14 cellular contexts compared by ENCODE assay signal in the genomic region with DNA sequence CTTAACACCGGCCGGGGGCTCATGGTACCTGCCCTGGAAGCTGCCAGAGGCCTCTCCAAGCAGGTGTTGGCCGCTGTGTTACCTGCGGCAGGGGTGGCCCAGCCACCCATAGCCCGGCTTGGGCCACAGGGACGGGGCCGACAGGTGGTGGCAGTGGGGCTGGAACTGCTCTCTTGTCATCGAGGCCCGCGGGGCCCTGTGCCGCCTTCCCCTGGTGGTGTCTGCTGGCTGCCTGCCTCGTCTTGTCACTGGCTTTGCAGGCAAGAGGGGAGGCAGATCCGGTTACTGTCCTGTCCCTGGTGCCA. TPM values are rescaled to one million over a fixed set of nuclear protein-coding genes. Genes with fewer than 3 reads are reported as not detected.
DNase-seq lines count a peak whose midpoint lies in the region; ATAC-seq and TF ChIP-seq lines count a peak whose summit lies in the region.
"Had no signal": no experiment of that assay in that cellular context is flagged by ENCODE, and none has a peak within 500 bp of the region (broad histone marks: within the 10 kb centered on the region; RNA-seq: fewer than 3 reads in every experiment).

No MANE protein-coding gene starts in this region.

- H3K27me3 ChIP-seq in adrenal gland (no peaks in the 10 kb centered on the region), psoas muscle (ENCODE audit: insufficient read depth in 3 of 3, low read length in 2 of 3) (no peaks in the 10 kb centered on the region)
- H3K27me3 ChIP-seq: BE2C had no signal

- H3K9me3 ChIP-seq in adrenal gland (replicated peaks in 1 of 3) (no peaks in the 10 kb centered on the region), psoas muscle (no peaks in the 10 kb centered on the region)
- H3K9me3 ChIP-seq: BE2C had no signal

- H3K36me3 ChIP-seq in adrenal gland (replicated peaks in 1 of 2): no peaks in the 10 kb centered on the region
- H3K36me3 ChIP-seq in psoas muscle (ENCODE audit: insufficient read depth in 1 of 2, low read depth in 1 of 2): peaks cover 0 to under 1% of the 10 kb centered on the region in 2 donors

- intact Hi-C loops in adrenal gland (cut with DNase I) (no loop called here), psoas muscle (cut with DNase I) (no loop called here)

- H3K36me3 Mint-ChIP-seq in activated T-cell treated with anti-CD3 and anti-CD28 coated beads, Interleukin-2, amount 50 U/mL, for 72 hours (ENCODE audit: insufficient read depth in 2 of 2): no peaks in the 10 kb centered on the region

- H3K27ac ChIP-seq in adrenal gland (peak overlapping the region; percentile 80 to 93 (median 93)), psoas muscle (peak overlapping the region; percentile 77)

- H3K4me3 ChIP-seq in adrenal gland (no peak overlapping the region), psoas muscle (peak overlapping the region; percentile 45)

- ATAC-seq in psoas muscle: peak in 2 of 4 donors; percentile 2 to 4
- ATAC-seq in GM21737 (IDR thresholded peaks at IDR 0.05; ENCODE audit: unreplicated experiment): no peak
- ATAC-seq in activated T-cell treated with anti-CD3 and anti-CD28 coated beads, Interleukin-2, amount 50 U/mL, for 72 hours (replicated peaks in 1 of 2): no peak
- ATAC-seq: HepG2 had no signal

- H3K9me3 Mint-ChIP-seq in activated T-cell treated with anti-CD3 and anti-CD28 coated beads, Interleukin-2, amount 50 U/mL, for 72 hours: no peaks in the 10 kb centered on the region
- H3K9me3 Mint-ChIP-seq: CD4-positive, alpha-beta memory T cell had no signal

- H3K4me3 Mint-ChIP-seq in activated T-cell treated with anti-CD3 and anti-CD28 coated beads, Interleukin-2, amount 50 U/mL, for 72 hours: no peak overlapping the region
- H3K4me3 Mint-ChIP-seq: CD4-positive, alpha-beta memory T cell had no signal

- no peak for TF ChIP-seq CTCF in adrenal gland (IDR thresholded peaks at IDR 0.05)
- no peak for TF ChIP-seq CTCF in psoas muscle (IDR thresholded peaks at IDR 0.05)

- H3K27ac Mint-ChIP-seq in activated T-cell treated with anti-CD3 and anti-CD28 coated beads, Interleukin-2, amount 50 U/mL, for 72 hours: no peak overlapping the region
- H3K27ac Mint-ChIP-seq: CD4-positive, alpha-beta memory T cell had no signal

- 77 to 100% (median 90%) methylated on average over 1 to 13 of the region's 13 CpGs for WGBS in adrenal gland, 4 donors
- WGBS in psoas muscle, 3 donors: 62 to 96% (median 68%) methylated on average over 10 to 13 of the region's 13 CpGs

- DNase-seq in COLO668 (lab: John Stamatoyannopoulos, UW; ENCODE audit: unreplicated experiment): peak; percentile 94
- peak; percentile 70 for DNase-seq in NCI-H1694 (lab: John Stamatoyannopoulos, UW)
- no peak for DNase-seq in adrenal gland
- no peak for DNase-seq in psoas muscle
- no peak for DNase-seq in activated T-cell treated with anti-CD3 and anti-CD28 coated beads, Interleukin-2, amount 50 U/mL, for 72 hours
- DNase-seq in AG08395 (ENCODE audit: low spot score): no peak
- DNase-seq in NCI-H510A treated with DMSO at 0.1 percent for 48 hours (lab: John Stamatoyannopoulos, UW): no peak
- DNase-seq: CD4-positive, alpha-beta memory T cell; Karpas-422; NCI-H2029 treated with DMSO at 0.1 percent for 48 hours; SHP77 treated with DMSO at 0.1 percent for 48 hours had no signal

- TF ChIP-seq POLR2A in adrenal gland (IDR thresholded peaks at IDR 0.05): no peak

- peaks cover 13% of the 10 kb centered on the region for H3K4me1 Mint-ChIP-seq in activated T-cell treated with anti-CD3 and anti-CD28 coated beads, Interleukin-2, amount 50 U/mL, for 72 hours (ENCODE audit: low read depth)

- H3K27me3 Mint-ChIP-seq in activated T-cell treated with anti-CD3 and anti-CD28 coated beads, Interleukin-2, amount 50 U/mL, for 72 hours (ENCODE audit: low read depth): no peaks in the 10 kb centered on the region
- H3K27me3 Mint-ChIP-seq: CD4-positive, alpha-beta memory T cell had no signal

- H3K4me1 ChIP-seq in adrenal gland (replicated peaks in 1 of 2) (peaks cover 47 to 61% of the 10 kb centered on the region in 2 donors), psoas muscle (peaks cover 56% of the 10 kb centered on the region)

RNA-seq across cellular contexts. Expression of a gene that starts 27.1 kb away (rescaled TPM):
- total RNA-seq in adrenal gland (10 to 100 TPM; 57.1 to 99.9 (median 68.2) TPM), psoas muscle (10 to 100 TPM; 47.0 to 90.5 (median 64.6) TPM)
- polyA plus RNA-seq in adrenal gland (10 to 100 TPM; 24.4 to 75.9 (median 25.8) TPM), psoas muscle (10 to 100 TPM; 10.8 to 34.7 (median 22.0) TPM)
- 10 to 100 TPM; 26.7 to 30.9 TPM for total RNA-seq in activated T-cell treated with anti-CD3 and anti-CD28 coated beads, Interleukin-2, amount 50 U/mL, for 72 hours

RNA-seq across cellular contexts. Expression of a gene that starts 48.5 kb away (rescaled TPM):
- total RNA-seq in adrenal gland (1 to 10 TPM in 6 of 8 donors, under 1 TPM in 2; 0.06 to 2.6 (median 1.7) TPM), psoas muscle (1 to 10 TPM; 1.5 to 2.0 (median 1.7) TPM)
- polyA plus RNA-seq in adrenal gland (1 to 10 TPM in 1 of 3 donors, under 1 TPM in 2; 0.72 to 1.2 (median 0.88) TPM), psoas muscle (1 to 10 TPM in 2 of 3 donors, under 1 TPM in 1; 0.93 to 1.2 (median 1.0) TPM)
- 10 to 100 TPM; 32.6 to 55.6 TPM for total RNA-seq in activated T-cell treated with anti-CD3 and anti-CD28 coated beads, Interleukin-2, amount 50 U/mL, for 72 hours

Comparison
In these comparisons a context has a peak if more than half of its experiments do, and no peak if none do; other contexts are left out.
1. DNase-seq: peak in COLO668 (single experiment) and NCI-H1694 (single experiment); none in adrenal gland (0 of 7), psoas muscle (0 of 2), activated T-cell treated with anti-CD3 and anti-CD28 coated beads, Interleukin-2, amount 50 U/mL, for 72 hours (0 of 2), AG08395 (single experiment) and NCI-H510A treated with DMSO at 0.1 percent for 48 hours (single experiment).
2. RNA of a gene that starts 48.5 kb away (total RNA-seq): 32.6 to 55.6 TPM in activated T-cell treated with anti-CD3 and anti-CD28 coated beads, Interleukin-2, amount 50 U/mL, for 72 hours; 1.5 to 2.0 TPM in psoas muscle and 0.06 to 2.6 TPM in adrenal gland; every median in the first group is over 4 times any median in the second.